In genomic region chr15:84600331-84600686, GRCh38 we compare ENCODE assay signal across 1 cellular context.
TF ChIP-seq lines count a peak whose summit lies in the region.

No MANE protein-coding gene starts in this region.

TF ChIP-seq in HEK293, 187 proteins besides CTCF, POLR2A, EP300 and RAD21 (continued from another document and continues in another):
- TF ChIP-seq PRDM1 (tag by site-specific recombination; IDR thresholded peaks at IDR 0.05) (peak; percentile 65; the same call in 1 of the 2 replicates), ZNF513 (tag by site-specific recombination; IDR thresholded peaks at IDR 0.05) (no peak), ZBTB8A (tag by site-specific recombination; IDR thresholded peaks at IDR 0.05) (no peak), ZNF629 (tag by site-specific recombination; IDR thresholded peaks at IDR 0.05) (no peak), ZNF19 (tag by site-specific recombination; IDR thresholded peaks at IDR 0.05; ENCODE audit: low read depth) (no peak), ZNF23 (tag by site-specific recombination; IDR thresholded peaks at IDR 0.05; ENCODE audit: borderline replicate concordance) (no peak), ZNF391 (tag by site-specific recombination; IDR thresholded peaks at IDR 0.05; ENCODE audit: borderline replicate concordance, low read depth) (no peak), ZNF121 (tag by site-specific recombination; IDR thresholded peaks at IDR 0.05) (no peak), ZSCAN16 (tag by site-specific recombination; IDR thresholded peaks at IDR 0.05) (no peak), ZNF433 (tag by site-specific recombination; IDR thresholded peaks at IDR 0.05; ENCODE audit: low read depth) (no peak), ZNF48 (tag by site-specific recombination; IDR thresholded peaks at IDR 0.05) (no peak), ZNF394 (tag by site-specific recombination; IDR thresholded peaks at IDR 0.05; ENCODE audit: borderline replicate concordance) (peak; percentile 97), ZEB2 (tag by site-specific recombination; IDR thresholded peaks at IDR 0.05) (no peak), ZNF580 (tag by site-specific recombination; IDR thresholded peaks at IDR 0.05) (no peak), ZNF214 (tag by site-specific recombination; IDR thresholded peaks at IDR 0.05; ENCODE audit: borderline replicate concordance) (no peak), GLIS2 (tag by site-specific recombination; IDR thresholded peaks at IDR 0.05) (no peak), GLIS1 (tag by site-specific recombination; IDR thresholded peaks at IDR 0.05) (no peak), ZNF292 (tag by site-specific recombination; IDR thresholded peaks at IDR 0.05; ENCODE audit: borderline replicate concordance, low read depth) (no peak), ZNF280C (tag by site-specific recombination; IDR thresholded peaks at IDR 0.05) (no peak), ZNF155 (tag by site-specific recombination; IDR thresholded peaks at IDR 0.05) (no peak), ZNF677 (tag by site-specific recombination; IDR thresholded peaks at IDR 0.05) (no peak), SP7 (tag by site-specific recombination; IDR thresholded peaks at IDR 0.05) (peak; percentile 18; the same call in 1 of the 2 replicates), ZNF112 (tag by site-specific recombination; IDR thresholded peaks at IDR 0.05) (no peak), TRIM28 (IDR thresholded peaks at IDR 0.05; ENCODE audit: borderline replicate concordance, low read length) (no peak), ZNF221 (tag by site-specific recombination; IDR thresholded peaks at IDR 0.05; ENCODE audit: borderline replicate concordance) (no peak), ZNF549 (tag by site-specific recombination; IDR thresholded peaks at IDR 0.05) (no peak), ZNF362 (tag by site-specific recombination; IDR thresholded peaks at IDR 0.05) (no peak), ZNF138 (tag by site-specific recombination; IDR thresholded peaks at IDR 0.05; ENCODE audit: borderline replicate concordance) (no peak), ATF2 (tag by site-specific recombination; IDR thresholded peaks at IDR 0.05; ENCODE audit: low read depth) (no peak), ZNF544 (tag by site-specific recombination; IDR thresholded peaks at IDR 0.05) (no peak), ZNF114 (tag by site-specific recombination; IDR thresholded peaks at IDR 0.05) (no peak), ZNF561 (tag by site-specific recombination; IDR thresholded peaks at IDR 0.05; ENCODE audit: borderline replicate concordance) (peak; percentile 81), ZNF449 (tag by site-specific recombination; IDR thresholded peaks at IDR 0.05) (no peak), ZNF704 (tag by site-specific recombination; IDR thresholded peaks at IDR 0.05) (no peak), ZNF701 (tag by site-specific recombination; IDR thresholded peaks at IDR 0.05) (no peak), YY2 (tag by site-specific recombination; IDR thresholded peaks at IDR 0.05) (no peak), ZFP37 (tag by site-specific recombination; IDR thresholded peaks at IDR 0.05) (peak; percentile 18; the same call in 1 of the 2 replicates), ZBTB6 (tag by site-specific recombination; IDR thresholded peaks at IDR 0.05) (no peak), TCF7L2 (IDR thresholded peaks at IDR 0.05; ENCODE audit: borderline replicate concordance, low read depth, low read length) (no peak), ZNF837 (tag by site-specific recombination; IDR thresholded peaks at IDR 0.05) (no peak), ZNF148 (tag by site-specific recombination; IDR thresholded peaks at IDR 0.05; ENCODE audit: borderline replicate concordance) (no peak), PRDM2 (tag by site-specific recombination; IDR thresholded peaks at IDR 0.05; ENCODE audit: borderline replicate concordance) (no peak), ZNF791 (tag by site-specific recombination; IDR thresholded peaks at IDR 0.05) (no peak), ZIC2 (tag by site-specific recombination; IDR thresholded peaks at IDR 0.05) (no peak), BCL11A (tag by site-specific recombination; IDR thresholded peaks at IDR 0.05; ENCODE audit: low read depth) (no peak)
